In genomic region chr11:36352919-36353318, GRCh38 we compare ENCODE assay signal across 11 cellular contexts. TPM values are rescaled to one million over a fixed set of nuclear protein-coding genes. Genes with fewer than 3 reads are reported as not detected.
DNase-seq lines count a peak whose midpoint lies in the region; ATAC-seq and TF ChIP-seq lines count a peak whose summit lies in the region.
"Had no signal": no experiment of that assay in that cellular context is flagged by ENCODE, and none has a peak within 500 bp of the region (broad histone marks: within the 10 kb centered on the region; RNA-seq: fewer than 3 reads in every experiment).

No MANE protein-coding gene starts in this region.

- H2BK20ac ChIP-seq in IMR-90 (ENCODE audit: low read depth, low read length), result peak overlapping the region; percentile 12; the same call in 1 of the 2 replicates

- H3K36me3 ChIP-seq in IMR-90 (ENCODE audit: control insufficient read depth, insufficient read depth, low read length) (no peaks in the 10 kb centered on the region), WERI-Rb-1 (no peaks in the 10 kb centered on the region), breast epithelium (no peaks in the 10 kb centered on the region)
- H3K36me3 ChIP-seq: brain microvascular endothelial cell had no signal

- no peak overlapping the region for H3K14ac ChIP-seq in IMR-90 (replicated peaks; ENCODE audit: low read depth, low read length)

- no peak overlapping the region for H3K23ac ChIP-seq in IMR-90 (ENCODE audit: low read depth, low read length)

- 0 out of 2 replicates have a peak overlapping the region, but pooled peaks have one; percentile 17 for H4K91ac ChIP-seq in IMR-90 (ENCODE audit: insufficient read depth, low read depth, low read length)

- no peaks in the 10 kb centered on the region for H3K79me1 ChIP-seq in IMR-90 (ENCODE audit: low read depth in 1 of 2, low read length in 2 of 2)

- H4K8ac ChIP-seq in IMR-90 (ENCODE audit: low read depth in 2 of 2, low read length in 2 of 2), result no peak overlapping the region

- dilution Hi-C loops in IMR-90 (cut with HindIII; ENCODE audit: low sequenced_read_pairs, unreplicated experiment), result no loop called here

- no peaks in the 10 kb centered on the region for H4K20me1 ChIP-seq in IMR-90 (ENCODE audit: insufficient read depth, low read length)

- 0 out of 2 replicates have a peak, but pooled peaks cover 3% of the 10 kb centered on the region for H3K9me1 ChIP-seq in IMR-90 (ENCODE audit: insufficient read depth, low read length)

- H3K9ac ChIP-seq in IMR-90 (ENCODE audit: low read depth, low read length), result no peak overlapping the region

- H3K27me3 ChIP-seq in IMR-90 (ENCODE audit: control insufficient read depth, insufficient read depth, low read length), result peaks cover 5% of the 10 kb centered on the region
- H3K27me3 ChIP-seq in WERI-Rb-1 (ENCODE audit: insufficient read depth, low read depth, severe bottlenecking), result no peaks in the 10 kb centered on the region
- H3K27me3 ChIP-seq in breast epithelium, result no peaks in the 10 kb centered on the region
- H3K27me3 ChIP-seq: brain microvascular endothelial cell had no signal

- BruUV-seq in IMR-90 (replicated peaks; lab: Mats Ljungman, UMichigan), result no TSS peak

- H3K4ac ChIP-seq in IMR-90 (ENCODE audit: low read depth, low read length), result no peak overlapping the region

- no peak overlapping the region for H2AK9ac ChIP-seq in IMR-90 (replicated peaks; ENCODE audit: low read depth, low read length, poor library complexity)

- no peak overlapping the region for H3K56ac ChIP-seq in IMR-90 (ENCODE audit: extremely low read depth, insufficient read depth, low read length)

- H2BK15ac ChIP-seq in IMR-90 (ENCODE audit: low read depth, low read length), result no peak overlapping the region

- no peak overlapping the region for H2AK5ac ChIP-seq in IMR-90 (ENCODE audit: low read depth, low read length)

- no peaks in the 10 kb centered on the region for H3K9me3 ChIP-seq in IMR-90 (ENCODE audit: control insufficient read depth, insufficient read depth, low read length)
- no peaks in the 10 kb centered on the region for H3K9me3 ChIP-seq in WERI-Rb-1 (ENCODE audit: severe bottlenecking)
- no peaks in the 10 kb centered on the region for H3K9me3 ChIP-seq in breast epithelium

- no peak for TF ChIP-seq RAD21 in IMR-90 (IDR thresholded peaks at IDR 0.05; ENCODE audit: low read length)

- H3K4me3 ChIP-seq in IMR-90 (ENCODE audit: insufficient read depth, low read depth, low read length) (no peak overlapping the region), WERI-Rb-1 (ENCODE audit: low read depth, low read length) (no peak overlapping the region), breast epithelium (no peak overlapping the region)

- CTCF ChIA-PET in IMR-90 (lab: Yijun Ruan, JAX), result interaction anchor here (0.6 to 1.3 kb wide), 2 partner anchors 111 to 126 kb away, joined by 6 to 10 read pairs; no protein-coding TSS in a partner anchor

- no peak overlapping the region for H3K4me2 ChIP-seq in IMR-90 (ENCODE audit: low read depth, low read length)

- 0 out of 2 replicates have a peak overlapping the region, but pooled peaks have one; percentile 1 for H2BK120ac ChIP-seq in IMR-90 (ENCODE audit: low read depth, low read length)

- ATAC-seq in IMR-90 (ENCODE audit: low read depth) (no peak), GM21526 (IDR thresholded peaks at IDR 0.05; ENCODE audit: low FRiP score, unreplicated experiment) (no peak), HG03039 (IDR thresholded peaks at IDR 0.05; ENCODE audit: unreplicated experiment) (no peak)

- DNase-seq in IMR-90 (no peak), WERI-Rb-1 (no peak), DMS79 (lab: John Stamatoyannopoulos, UW) (no peak), breast epithelium (ENCODE audit: low spot score in 2 of 2) (no peak)
- DNase-seq in activated effector memory CD4-positive, alpha-beta T cell treated with Interleukin-2 at 50 U/mL for 16 hours, result peak; percentile 54
- DNase-seq in stimulated activated CD4-positive, alpha-beta T cell treated with anti-CD3 and anti-CD28 coated beads, Interleukin-4, amount 100 ng/mL, for 24 hours, result peak; percentile 43
- DNase-seq: brain microvascular endothelial cell, COR-L47, NCI-H146 had no signal

- TF ChIP-seq POLR2A in IMR-90 (IDR thresholded peaks at IDR 0.05; ENCODE audit: low read depth, low read length), result no peak
- TF ChIP-seq POLR2A in breast epithelium (IDR thresholded peaks at IDR 0.05), result no peak

- no peak overlapping the region for H4K5ac ChIP-seq in IMR-90 (ENCODE audit: low read depth, low read length)

- in situ Hi-C loops in IMR-90 (cut with MboI; ENCODE audit: low sequenced_read_pairs), result no loop called here

- no peak overlapping the region for H3K27ac ChIP-seq in IMR-90 (ENCODE audit: insufficient read depth, low read length)
- no peak overlapping the region for H3K27ac ChIP-seq in WERI-Rb-1
- no peak overlapping the region for H3K27ac ChIP-seq in breast epithelium
- H3K27ac ChIP-seq: brain microvascular endothelial cell had no signal

- H2AFZ ChIP-seq in IMR-90 (replicated peaks; ENCODE audit: low read length, poor library complexity), result no peak overlapping the region

- intact Hi-C loops in IMR-90 (cut with micrococcal nuclease) (no loop called here), breast epithelium (cut with DNase I; ENCODE audit: low total_unique reads) (no loop called here)

- no peak overlapping the region for H3K18ac ChIP-seq in IMR-90 (ENCODE audit: low read depth, low read length)

- POLR2A ChIA-PET in IMR-90 (lab: Charles Lee; ENCODE audit: unreplicated experiment), result no interaction called here

- H2BK5ac ChIP-seq in IMR-90 (ENCODE audit: low read depth, low read length, poor library complexity, severe bottlenecking), result no peak overlapping the region

- WGBS in IMR-90 (ENCODE audit: extremely low coverage in 2 of 2, insufficient read length in 1 of 2), 2 experiments, result no CpG with 5 or more reads among the region's 3 CpGs

- TF ChIP-seq CTCF in IMR-90 (conservative IDR thresholded peaks at IDR 0.05; ENCODE audit: low read depth, low read length) (no peak), WERI-Rb-1 (IDR thresholded peaks at IDR 0.05; ENCODE audit: low read depth, low read length) (0 out of 2 replicates have a peak, but pooled peaks have one; percentile 11), breast epithelium (IDR thresholded peaks at IDR 0.05) (no peak)

- H3K4me1 ChIP-seq in IMR-90 (ENCODE audit: control insufficient read depth, insufficient read depth, low read length), result peaks cover 5% of the 10 kb centered on the region; the same call in 1 of the 2 replicates
- H3K4me1 ChIP-seq in breast epithelium, result no peaks in the 10 kb centered on the region

TF ChIP-seq in IMR-90, 13 proteins besides CTCF, POLR2A, EP300 and RAD21:
- no peak for TF ChIP-seq CHD1 (IDR thresholded peaks at IDR 0.05; ENCODE audit: low read depth, low read length)
- TF ChIP-seq BHLHE40 (IDR thresholded peaks at IDR 0.05; ENCODE audit: low read depth, low read length), result no peak
- no peak for TF ChIP-seq NFE2L2 (IDR thresholded peaks at IDR 0.05; ENCODE audit: low read depth, low read length)
- TF ChIP-seq MAZ (IDR thresholded peaks at IDR 0.05; ENCODE audit: borderline replicate concordance, low read depth, low read length), result no peak
- no peak for TF ChIP-seq MXI1 (IDR thresholded peaks at IDR 0.05; ENCODE audit: borderline replicate concordance, low read depth, low read length)

RNA-seq across cellular contexts. Expression of gene PRR5L, which starts 56.8 kb away (rescaled TPM):
- total RNA-seq in IMR-90 (2012; rRNA removed) (3.3 and 3.6 TPM in 2 replicates), breast epithelium (10 to 100 TPM in 2 of 3 donors, 1 to 10 TPM in 1; 5.6 to 16.1 (median 16.0) TPM)
- 2.6 and 2.9 TPM in 2 replicates for polyA plus RNA-seq in IMR-90 (2012; rRNA removed)
- polyA plus RNA-seq in IMR-90 (2012; cell fraction: cytosol; rRNA removed), result 2.2 and 2.3 TPM in 2 replicates
- 4.6 and 6.8 TPM in 2 replicates for polyA plus RNA-seq in IMR-90 (2012; cell fraction: nucleus; rRNA removed; ENCODE audit: low replicate concordance)

Comparison
In these comparisons a context has a peak if more than half of its experiments do, and no peak if none do; other contexts are left out.
1. DNase-seq: peak in activated effector memory CD4-positive, alpha-beta T cell treated with Interleukin-2 at 50 U/mL for 16 hours (single experiment) and stimulated activated CD4-positive, alpha-beta T cell treated with anti-CD3 and anti-CD28 coated beads, Interleukin-4, amount 100 ng/mL, for 24 hours (single experiment); none in IMR-90 (single experiment), WERI-Rb-1 (single experiment), DMS79 (single experiment) and breast epithelium (0 of 2).